In genomic region chr11:2582958-2583604, GRCh38 we compare ENCODE assay signal across 13 cellular contexts.
DNase-seq lines count a peak whose midpoint lies in the region; ATAC-seq and TF ChIP-seq lines count a peak whose summit lies in the region.
"Had no signal": no experiment of that assay in that cellular context is flagged by ENCODE, and none has a peak within 500 bp of the region (broad histone marks: within the 10 kb centered on the region; RNA-seq: fewer than 3 reads in every experiment).

No MANE protein-coding gene starts in this region.

- no peaks in the 10 kb centered on the region for H3K27me3 ChIP-seq in dorsolateral prefrontal cortex

- TF ChIP-seq CTCF in dorsolateral prefrontal cortex (IDR thresholded peaks at IDR 0.05 in 54 of 56, conservative IDR thresholded peaks at IDR 0.05 in 2 of 56; ENCODE audit: low read depth in 1 of 56, partially characterized antibody in 56 of 56) = no peak
- TF ChIP-seq CTCF in omental fat pad (IDR thresholded peaks at IDR 0.05) = no peak

- intact Hi-C loops in dorsolateral prefrontal cortex (cut with DNase I) = no loop called here

- ATAC-seq in omental fat pad (ENCODE audit: low FRiP score) (no peak), HG02970 (IDR thresholded peaks at IDR 0.05; ENCODE audit: low FRiP score, unreplicated experiment) (no peak)

- H3K4me3 ChIP-seq in dorsolateral prefrontal cortex = no peak overlapping the region
- H3K4me3 ChIP-seq: HAP-1 had no signal

- no peak overlapping the region for H3K27ac ChIP-seq in dorsolateral prefrontal cortex

- DNase-seq in stimulated activated CD4-positive, alpha-beta T cell treated with anti-CD3 and anti-CD28 coated beads, Interleukin-15, amount 100 ng/mL, for 24 hours = peak; percentile 1
- no peak for DNase-seq in stimulated activated CD4-positive, alpha-beta T cell treated with anti-CD3 and anti-CD28 coated beads, Interleukin-4, amount 100 ng/mL, for 24 hours
- DNase-seq in dorsolateral prefrontal cortex (peak in 8 of 10 donors; percentile 1 to 37 (median 18)), omental fat pad (ENCODE audit: low spot score) (peak; percentile 2), dermis blood vessel endothelial cell (no peak), NCI-H2196 treated with DMSO at 0.1 percent for 48 hours (lab: John Stamatoyannopoulos, UW; ENCODE audit: unreplicated experiment) (no peak), HuH-7 (ENCODE audit: low spot score) (no peak)
- DNase-seq: NCI-H1092, NCI-H510A treated with DMSO at 0.1 percent for 48 hours, SHP77, small intestine had no signal

Comparison
In these comparisons a context has a peak if more than half of its experiments do, and no peak if none do; other contexts are left out.
1. DNase-seq: peak in stimulated activated CD4-positive, alpha-beta T cell treated with anti-CD3 and anti-CD28 coated beads, Interleukin-15, amount 100 ng/mL, for 24 hours (single experiment), dorsolateral prefrontal cortex (8 of 10) and omental fat pad (single experiment); none in stimulated activated CD4-positive, alpha-beta T cell treated with anti-CD3 and anti-CD28 coated beads, Interleukin-4, amount 100 ng/mL, for 24 hours (single experiment), dermis blood vessel endothelial cell (single experiment), NCI-H2196 treated with DMSO at 0.1 percent for 48 hours (single experiment) and HuH-7 (single experiment).